19 cellular contexts compared by ENCODE assay signal in genomic region chr14:72917420-72917819, GRCh38.
"Had no signal": no experiment of that assay in that cellular context is flagged by ENCODE, and none has a peak within 500 bp of the region (broad histone marks: within the 10 kb centered on the region; RNA-seq: fewer than 3 reads in every experiment).

No MANE protein-coding gene starts in this region.

- H3K36me3 ChIP-seq: sigmoid colon, tibial nerve, uterus had no signal

- H3K27ac Mint-ChIP-seq: activated CD4-positive, alpha-beta T cell treated with anti-CD3 and anti-CD28 coated beads, Interleukin-2, amount 10 ng/mL, durations not matched to agents 7 days and 5 days; activated CD8-positive, alpha-beta T cell treated with anti-CD3 and anti-CD28 coated beads, Interleukin-2, amount 10 ng/mL, durations not matched to agents 7 days and 5 days; activated naive CD8-positive, alpha-beta T cell treated with anti-CD3 and anti-CD28 coated beads, Interleukin-2, amount 10 ng/mL, durations not matched to agents 7 days and 5 days; activated T-cell treated with anti-CD3 and anti-CD28 coated beads, Interleukin-2, amount 50 U/mL, for 24 hours; activated T-helper 2 cell treated with anti-CD3 and anti-CD28 coated beads, Interferon-gamma antibody, Interleukin-2, Interleukin-4, amounts not matched to agents 10 μg/mL and 5 μg/mL and 100 μg/mL, durations not matched to agents 14 hours and 24 hours and 36 hours; immature natural killer cell; naive thymus-derived CD4-positive, alpha-beta T cell had no signal

- ATAC-seq: activated CD8-positive, alpha-beta T cell treated with anti-CD3 and anti-CD28 coated beads, Interleukin-2, amount 10 ng/mL, durations not matched to agents 7 days and 5 days; esophagus mucosa; left ventricle myocardium superior; mucosa of descending colon; naive thymus-derived CD4-positive, alpha-beta T cell had no signal

- H3K9me3 ChIP-seq: mucosa of descending colon, sigmoid colon, tibial nerve, uterus had no signal

- H3K4me3 ChIP-seq: mucosa of descending colon, sigmoid colon, tibial nerve, uterus had no signal

- H3K36me3 Mint-ChIP-seq: activated naive CD8-positive, alpha-beta T cell treated with anti-CD3 and anti-CD28 coated beads, Interleukin-2, amount 10 ng/mL, durations not matched to agents 7 days and 5 days; naive thymus-derived CD4-positive, alpha-beta T cell had no signal

- H3K4me1 Mint-ChIP-seq: activated CD4-positive, alpha-beta T cell treated with anti-CD3 and anti-CD28 coated beads, Interleukin-2, amount 10 ng/mL, durations not matched to agents 7 days and 5 days had no signal

- DNase-seq: activated CD4-positive, alpha-beta T cell treated with anti-CD3 and anti-CD28 coated beads, Interleukin-2, amount 10 ng/mL, durations not matched to agents 7 days and 5 days; activated CD8-positive, alpha-beta T cell treated with anti-CD3 and anti-CD28 coated beads, Interleukin-2, amount 10 ng/mL, durations not matched to agents 7 days and 5 days; activated naive CD4-positive, alpha-beta T cell treated with Interleukin-2 at 50 U/mL for 16 hours; activated naive CD8-positive, alpha-beta T cell treated with anti-CD3 and anti-CD28 coated beads, Interleukin-2, amount 10 ng/mL, durations not matched to agents 7 days and 5 days; activated T-cell treated with anti-CD3 and anti-CD28 coated beads, Interleukin-2, amount 50 U/mL, for 24 hours; cortex of kidney; effector CD4-positive, alpha-beta T cell; immature natural killer cell; kidney glomerular epithelial cell; left ventricle myocardium superior; mucosa of descending colon; naive thymus-derived CD4-positive, alpha-beta T cell; sigmoid colon; stimulated activated naive CD4-positive, alpha-beta T cell; T1000; uterus had no signal

- H3K4me1 ChIP-seq: tibial nerve, uterus had no signal

- H3K9me3 Mint-ChIP-seq: activated CD4-positive, alpha-beta T cell treated with anti-CD3 and anti-CD28 coated beads, Interleukin-2, amount 10 ng/mL, durations not matched to agents 7 days and 5 days; activated naive CD8-positive, alpha-beta T cell treated with anti-CD3 and anti-CD28 coated beads, Interleukin-2, amount 10 ng/mL, durations not matched to agents 7 days and 5 days; activated T-cell treated with anti-CD3 and anti-CD28 coated beads, Interleukin-2, amount 50 U/mL, for 24 hours; activated T-helper 2 cell treated with anti-CD3 and anti-CD28 coated beads, Interferon-gamma antibody, Interleukin-2, Interleukin-4, amounts not matched to agents 10 μg/mL and 5 μg/mL and 100 μg/mL, durations not matched to agents 14 hours and 24 hours and 36 hours; immature natural killer cell had no signal

- H3K4me3 Mint-ChIP-seq: activated CD4-positive, alpha-beta T cell treated with anti-CD3 and anti-CD28 coated beads, Interleukin-2, amount 10 ng/mL, durations not matched to agents 7 days and 5 days; activated CD8-positive, alpha-beta T cell treated with anti-CD3 and anti-CD28 coated beads, Interleukin-2, amount 10 ng/mL, durations not matched to agents 7 days and 5 days; activated naive CD8-positive, alpha-beta T cell treated with anti-CD3 and anti-CD28 coated beads, Interleukin-2, amount 10 ng/mL, durations not matched to agents 7 days and 5 days; activated T-cell treated with anti-CD3 and anti-CD28 coated beads, Interleukin-2, amount 50 U/mL, for 24 hours; immature natural killer cell; naive thymus-derived CD4-positive, alpha-beta T cell had no signal

- H3K27ac ChIP-seq: tibial nerve, uterus had no signal

- H3K27me3 ChIP-seq: sigmoid colon, tibial nerve, uterus had no signal
